In the genomic region with DNA sequence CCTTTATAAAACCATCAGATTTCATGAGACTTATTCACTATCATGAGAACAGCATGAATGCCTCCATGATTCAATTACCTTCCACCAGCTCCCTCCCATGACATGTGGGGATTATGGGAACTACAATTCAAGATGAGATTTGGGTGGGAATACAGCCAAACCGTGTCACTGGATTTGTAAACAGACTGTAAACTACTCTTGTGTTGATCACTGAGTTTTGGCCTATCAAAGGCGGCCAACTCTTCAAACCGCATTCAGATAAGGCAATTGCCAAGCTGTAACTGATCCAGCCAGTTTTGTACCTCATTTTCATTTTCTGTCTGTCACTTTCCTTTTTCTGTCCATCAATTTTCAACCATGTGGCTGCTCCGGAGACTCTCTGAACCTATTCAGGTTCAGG, we compare ENCODE assay signal across 4 cellular contexts.
"Had no signal": no experiment of that assay in that cellular context is flagged by ENCODE, and none has a peak within 500 bp of the region (broad histone marks: within the 10 kb centered on the region; RNA-seq: fewer than 3 reads in every experiment).

No MANE protein-coding gene starts in this region.

- H3K4me3 ChIP-seq: GM23338 had no signal

- H3K27me3 Mint-ChIP-seq: IgD-negative memory B cell had no signal

- H3K4me2 ChIP-seq: GM23338 had no signal

- H3K4me3 Mint-ChIP-seq: GM23338, H9 had no signal

- H3K36me3 Mint-ChIP-seq: IgD-negative memory B cell had no signal

- H3K27ac Mint-ChIP-seq: GM23338, H9, IgD-negative memory B cell had no signal

- ATAC-seq: GM23338 had no signal

- H2AFZ ChIP-seq: GM23338 had no signal

- DNase-seq: H9, HCEC 1CT had no signal
